In the genomic region with DNA sequence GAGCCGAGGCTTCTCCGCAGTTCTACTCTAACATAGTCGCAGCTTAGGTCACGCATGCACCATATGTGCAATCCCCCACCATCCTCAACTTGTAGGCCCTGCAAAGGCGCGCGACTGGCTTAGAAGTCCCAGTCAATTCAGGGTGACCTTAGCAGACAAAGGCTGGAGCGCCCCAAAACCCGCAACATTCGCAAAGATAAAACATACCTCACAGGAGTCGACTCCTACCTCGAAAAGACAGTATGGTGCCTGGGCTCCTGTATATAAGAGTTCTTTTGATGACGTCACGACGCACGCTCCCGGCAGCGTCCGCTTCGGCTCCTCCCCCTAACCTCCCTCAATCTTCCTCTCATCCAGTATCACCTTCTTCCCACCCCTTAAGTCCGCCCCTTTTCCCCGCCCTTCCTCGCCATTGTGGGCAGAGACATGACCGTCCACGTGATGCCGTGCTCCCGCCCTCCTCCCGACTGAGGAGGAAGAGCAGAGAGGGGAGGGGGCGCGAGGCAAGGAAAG, we compare ENCODE assay signal across 8 cellular contexts. TPM values are rescaled to one million over a fixed set of nuclear protein-coding genes. Genes with fewer than 3 reads are reported as not detected.
DNase-seq lines count a peak whose midpoint lies in the region; ATAC-seq, FAIRE-seq and TF ChIP-seq lines count a peak whose summit lies in the region.

TSS of gene GAS5 (minus strand) at position 237 of the 513 bp plus-strand sequence.

- peak within 1 kb of the TSS; percentile 74 for H2BK120ac ChIP-seq in IMR-90 (ENCODE audit: low read depth, low read length)

- peak within 1 kb of the TSS; percentile 78 for H3K56ac ChIP-seq in IMR-90 (ENCODE audit: extremely low read depth, insufficient read depth, low read length)

- peak; percentile 65 for ATAC-seq in GM21515 (IDR thresholded peaks at IDR 0.05; ENCODE audit: unreplicated experiment)
- ATAC-seq in IMR-90 (ENCODE audit: low read depth), result peak; percentile 92

- 0% methylated on average over 4 of the region's 30 CpGs; no CpG with 5 or more reads in 1 of the 2 experiments for WGBS in IMR-90 (ENCODE audit: extremely low coverage in 2 of 2, insufficient read length in 1 of 2), 2 experiments

- H4K20me1 ChIP-seq in IMR-90 (ENCODE audit: insufficient read depth, low read length), result peaks cover 50% of the 10 kb centered on the region

- peak within 1 kb of the TSS; percentile 94 for H2AK5ac ChIP-seq in IMR-90 (ENCODE audit: low read depth, low read length)

- no peak within 1 kb of the TSS for H2BK20ac ChIP-seq in IMR-90 (ENCODE audit: low read depth, low read length)

- H3K23ac ChIP-seq in IMR-90 (ENCODE audit: low read depth, low read length), result peak within 1 kb of the TSS; percentile 96

- H4K91ac ChIP-seq in IMR-90 (ENCODE audit: insufficient read depth, low read depth, low read length), result peak within 1 kb of the TSS; percentile 80

- no peaks in the 10 kb centered on the region for H3K9me3 ChIP-seq in IMR-90 (ENCODE audit: control insufficient read depth, insufficient read depth, low read length)

- in situ Hi-C loops in IMR-90 (cut with MboI; ENCODE audit: low sequenced_read_pairs), result no loop called here

- H3K79me1 ChIP-seq in IMR-90 (ENCODE audit: low read depth in 1 of 2, low read length in 2 of 2), result peaks cover 9 to 57% of the 10 kb centered on the region in 2 experiments; a peak in 3 of 4 replicates

- H3K4me1 ChIP-seq in IMR-90 (ENCODE audit: control insufficient read depth, insufficient read depth, low read length), result no peaks in the 10 kb centered on the region; the same call in 1 of the 2 replicates

- CTCF ChIA-PET in IMR-90 (lab: Yijun Ruan, JAX), result no interaction called here

- no peak within 1 kb of the TSS for H2BK15ac ChIP-seq in IMR-90 (ENCODE audit: low read depth, low read length)

- dilution Hi-C loops in IMR-90 (cut with HindIII; ENCODE audit: low sequenced_read_pairs, unreplicated experiment), result no loop called here

- H3K27ac ChIP-seq in IMR-90 (ENCODE audit: insufficient read depth, low read length) (peak within 1 kb of the TSS; percentile 80), epithelial cell of prostate (peak within 1 kb of the TSS; percentile 95)

- no peak for TF ChIP-seq RAD21 in IMR-90 (IDR thresholded peaks at IDR 0.05; ENCODE audit: low read length)

- TF ChIP-seq POLR2A in IMR-90 (IDR thresholded peaks at IDR 0.05; ENCODE audit: low read depth, low read length), result peak; percentile 100

- no peak for TF ChIP-seq CTCF in D721Med (IDR thresholded peaks at IDR 0.05; ENCODE audit: insufficient read depth, missing control alignments)
- no peak for TF ChIP-seq CTCF in IMR-90 (conservative IDR thresholded peaks at IDR 0.05; ENCODE audit: low read depth, low read length)

- peak; percentile 83 for FAIRE-seq in D721Med (lab: Jason Lieb, UNC)

- POLR2A ChIA-PET in IMR-90 (lab: Charles Lee; ENCODE audit: unreplicated experiment), result interaction anchor here (0.5 to 0.7 kb wide), 9 partner anchors 10 to 1683 kb away, joined by 3 to 15 read pairs (median 4); no protein-coding TSS in a partner anchor

- H4K8ac ChIP-seq in IMR-90 (ENCODE audit: low read depth in 2 of 2, low read length in 2 of 2), result peak within 1 kb of the TSS; percentile 79 to 85

- intact Hi-C loops in IMR-90 (cut with micrococcal nuclease), result loop anchor here (1.0 to 5.0 kb wide), 3 partner anchors 291 to 1121 kb away; partner anchors contain the start of gene RABGAP1L

- H3K14ac ChIP-seq in IMR-90 (replicated peaks; ENCODE audit: low read depth, low read length), result peak within 1 kb of the TSS; percentile 99

- peak within 1 kb of the TSS; percentile 86 for H3K4me2 ChIP-seq in IMR-90 (ENCODE audit: low read depth, low read length)

- BruUV-seq in IMR-90 (replicated peaks; lab: Mats Ljungman, UMichigan), result no TSS peak

- no peaks in the 10 kb centered on the region for H3K9me1 ChIP-seq in IMR-90 (ENCODE audit: insufficient read depth, low read length)

- no peaks in the 10 kb centered on the region for H3K27me3 ChIP-seq in IMR-90 (ENCODE audit: control insufficient read depth, insufficient read depth, low read length)

- peak within 1 kb of the TSS; percentile 96 for H2AFZ ChIP-seq in IMR-90 (replicated peaks; ENCODE audit: low read length, poor library complexity)

- peak within 1 kb of the TSS; percentile 58 for H4K5ac ChIP-seq in IMR-90 (ENCODE audit: low read depth, low read length)

- DNase-seq in D721Med (ENCODE audit: insufficient read length, low spot score) (no peak), IMR-90 (peak; percentile 100), OCI-M1 (lab: John Stamatoyannopoulos, UW) (peak; percentile 100), epithelial cell of prostate (ENCODE audit: low read depth, low spot score) (peak; percentile 100), mucosa of gallbladder (ENCODE audit: low spot score) (peak; percentile 99)
- peak; percentile 97 for DNase-seq in activated T-cell treated with anti-CD3 and anti-CD28 coated beads, Interleukin-2, amount 50 U/mL, for 1 hour
- DNase-seq in stimulated activated CD8-positive, alpha-beta memory T cell treated with anti-CD3 and anti-CD28 coated beads, Interleukin-4, amount 100 ng/mL, for 4 hours (ENCODE audit: low read depth in 2 of 2, low spot score in 1 of 2), result peak; percentile 99

- H3K4ac ChIP-seq in IMR-90 (ENCODE audit: low read depth, low read length), result peak within 1 kb of the TSS; percentile 97

- peak within 1 kb of the TSS; percentile 95 for H2AK9ac ChIP-seq in IMR-90 (replicated peaks; ENCODE audit: low read depth, low read length, poor library complexity)

- peaks cover 44% of the 10 kb centered on the region for H3K36me3 ChIP-seq in IMR-90 (ENCODE audit: control insufficient read depth, insufficient read depth, low read length)

- H2BK5ac ChIP-seq in IMR-90 (ENCODE audit: low read depth, low read length, poor library complexity, severe bottlenecking), result peak within 1 kb of the TSS; percentile 76

- peak within 1 kb of the TSS; percentile 70 for H3K4me3 ChIP-seq in IMR-90 (ENCODE audit: insufficient read depth, low read depth, low read length)

- peak within 1 kb of the TSS; percentile 28 for H3K18ac ChIP-seq in IMR-90 (ENCODE audit: low read depth, low read length)

- peak within 1 kb of the TSS; percentile 88 for H3K9ac ChIP-seq in IMR-90 (ENCODE audit: low read depth, low read length)

TF ChIP-seq in IMR-90, 13 proteins besides CTCF, POLR2A, EP300 and RAD21:
- no peak for TF ChIP-seq RCOR1 (IDR thresholded peaks at IDR 0.05; ENCODE audit: insufficient replicate concordance, low read length)
- no peak for TF ChIP-seq RFX5 (IDR thresholded peaks at IDR 0.05; ENCODE audit: low read depth, low read length)
- TF ChIP-seq USF2 (IDR thresholded peaks at IDR 0.05; ENCODE audit: low read depth, low read length), result peak; percentile 95
- TF ChIP-seq NFE2L2 (IDR thresholded peaks at IDR 0.05; ENCODE audit: low read depth, low read length), result peak; percentile 43; the same call in 1 of the 2 replicates
- TF ChIP-seq BHLHE40 (IDR thresholded peaks at IDR 0.05; ENCODE audit: low read depth, low read length), result 0 out of 2 replicates have a peak, but pooled peaks have one; percentile 37
- no peak for TF ChIP-seq SMC3 (IDR thresholded peaks at IDR 0.05; ENCODE audit: low read depth, low read length)
- TF ChIP-seq, protein P1, sequence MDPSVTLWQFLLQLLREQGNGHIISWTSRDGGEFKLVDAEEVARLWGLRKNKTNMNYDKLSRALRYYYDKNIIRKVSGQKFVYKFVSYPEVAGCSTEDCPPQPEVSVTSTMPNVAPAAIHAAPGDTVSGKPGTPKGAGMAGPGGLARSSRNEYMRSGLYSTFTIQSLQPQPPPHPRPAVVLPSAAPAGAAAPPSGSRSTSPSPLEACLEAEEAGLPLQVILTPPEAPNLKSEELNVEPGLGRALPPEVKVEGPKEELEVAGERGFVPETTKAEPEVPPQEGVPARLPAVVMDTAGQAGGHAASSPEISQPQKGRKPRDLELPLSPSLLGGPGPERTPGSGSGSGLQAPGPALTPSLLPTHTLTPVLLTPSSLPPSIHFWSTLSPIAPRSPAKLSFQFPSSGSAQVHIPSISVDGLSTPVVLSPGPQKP (IDR thresholded peaks at IDR 0.05; ENCODE audit: borderline replicate concordance, low read depth, low read length), result no peak
- no peak for TF ChIP-seq FOS (IDR thresholded peaks at IDR 0.05; ENCODE audit: low read depth, low read length)
- TF ChIP-seq MXI1 (IDR thresholded peaks at IDR 0.05; ENCODE audit: borderline replicate concordance, low read depth, low read length), result peak; percentile 31; the same call in 1 of the 2 replicates
- no peak for TF ChIP-seq CEBPB (IDR thresholded peaks at IDR 0.05; ENCODE audit: low read depth, low read length)
- TF ChIP-seq CHD1 (IDR thresholded peaks at IDR 0.05; ENCODE audit: low read depth, low read length), result no peak; the same call in 1 of the 2 replicates
- TF ChIP-seq MAZ (IDR thresholded peaks at IDR 0.05; ENCODE audit: borderline replicate concordance, low read depth, low read length), result peak; percentile 96; the same call in 1 of the 2 replicates
- no peak for TF ChIP-seq MAFK (IDR thresholded peaks at IDR 0.05; ENCODE audit: low read depth, low read length)

RNA-seq across cellular contexts. Expression of gene GAS5, which starts in this region (rescaled TPM):
- total RNA-seq in IMR-90 (2012; rRNA removed), result 380 and 450 TPM in 2 replicates
- polyA plus RNA-seq in IMR-90 (2012; rRNA removed), result 561 and 737 TPM in 2 replicates
- polyA plus RNA-seq in IMR-90 (2012; cell fraction: cytosol; rRNA removed), result 218 and 390 TPM in 2 replicates
- polyA plus RNA-seq in IMR-90 (2012; cell fraction: nucleus; rRNA removed; ENCODE audit: low replicate concordance), result 299 and 1,751 TPM in 2 replicates
- total RNA-seq in mucosa of gallbladder, result 234 TPM
